Comparison of ENCODE assay signal across 11 cellular contexts in the genomic region with DNA sequence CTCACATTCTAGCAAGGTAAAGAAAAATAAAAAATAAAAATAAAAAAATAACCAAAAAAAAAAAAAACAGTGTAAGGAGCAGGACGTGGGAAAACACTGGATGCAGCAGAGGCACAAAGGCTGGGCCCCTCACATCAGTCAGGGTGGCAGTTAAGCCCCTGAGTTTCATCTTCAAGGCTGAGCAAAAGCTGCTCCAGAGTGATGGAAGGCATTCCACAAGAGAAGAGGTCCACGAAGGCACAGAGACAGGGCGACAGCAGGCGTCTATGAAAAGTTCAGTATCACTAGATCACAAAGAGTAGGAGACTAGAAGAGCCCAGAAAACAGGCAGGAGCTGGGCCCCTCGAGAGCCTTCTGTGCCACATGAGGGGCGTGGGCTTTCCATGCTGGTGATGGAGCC.
"Had no signal": no experiment of that assay in that cellular context is flagged by ENCODE, and none has a peak within 500 bp of the region (broad histone marks: within the 10 kb centered on the region; RNA-seq: fewer than 3 reads in every experiment).

No MANE protein-coding gene starts in this region.

- FAIRE-seq: H1, H54 had no signal

- DNase-seq: GM23248, GOT3, H7, H9, HCEC 1CT, HFFc6 had no signal

- H3K4me1 ChIP-seq: HAP-1 had no signal

- H3K4me2 ChIP-seq: GM23338 had no signal

- H3K4me3 Mint-ChIP-seq: GM23338, H9, HFFc6 had no signal

- H3K4me3 ChIP-seq: GM23248, GM23338, HAP-1 had no signal

- H3K27ac Mint-ChIP-seq: GM23338, H9, HFFc6 had no signal

- H3K4me1 Mint-ChIP-seq: GM23338, H9 had no signal

- H3K27ac ChIP-seq: GM23248 had no signal

- H2AFZ ChIP-seq: GM23248, GM23338 had no signal

- H3K9me3 Mint-ChIP-seq: GM23338, H9, HFFc6 had no signal

- H3K9ac ChIP-seq: GM23248 had no signal

- H3K9me3 ChIP-seq: HAP-1 had no signal

- H3K36me3 ChIP-seq: HAP-1 had no signal

- ATAC-seq: GM23338, HCT116 had no signal
